ENCODE assay signal across 9 cellular contexts in genomic region chr7:50409856-50410468, GRCh38. TPM values are rescaled to one million over a fixed set of nuclear protein-coding genes. Genes with fewer than 3 reads are reported as not detected.
DNase-seq lines count a peak whose midpoint lies in the region; ATAC-seq, FAIRE-seq and TF ChIP-seq lines count a peak whose summit lies in the region.
"Had no signal": no experiment of that assay in that cellular context is flagged by ENCODE, and none has a peak within 500 bp of the region (broad histone marks: within the 10 kb centered on the region; RNA-seq: fewer than 3 reads in every experiment).

No MANE protein-coding gene starts in this region.

- H3F3A ChIP-seq in OCI-LY1 (ENCODE audit: insufficient read depth, low read length), result no peaks in the 10 kb centered on the region; the same call in 1 of the 2 replicates

- peak overlapping the region; percentile 34 for H3K4me2 ChIP-seq in OCI-LY1 (ENCODE audit: low read length)

- H3K27me3 Mint-ChIP-seq in activated naive CD4-positive, alpha-beta T cell treated with anti-CD3 and anti-CD28 coated beads for 36 hours (ENCODE audit: low read depth), result no peaks in the 10 kb centered on the region

- H3K9me3 ChIP-seq in OCI-LY1 (ENCODE audit: low read length) (no peaks in the 10 kb centered on the region), transverse colon (no peaks in the 10 kb centered on the region)

- H2AFZ ChIP-seq in OCI-LY1 (ENCODE audit: low read length), result no peak overlapping the region

- intact Hi-C loops in activated naive CD4-positive, alpha-beta T cell treated with anti-CD3 and anti-CD28 coated beads for 36 hours (cut with micrococcal nuclease), result no loop called here
- intact Hi-C loops in transverse colon (cut with DNase I; ENCODE audit: low total_unique reads), result loop anchor here (10.0 kb wide), 1 partner anchor 315 kb away; the partner anchor contains the start of gene ZPBP

- no peak for FAIRE-seq in D721Med (lab: Jason Lieb, UNC)

- no peak for TF ChIP-seq EP300 in transverse colon (IDR thresholded peaks at IDR 0.05; ENCODE audit: low read depth)

- TF ChIP-seq POLR2A in transverse colon (IDR thresholded peaks at IDR 0.05), result no peak

- H3K27me3 ChIP-seq in OCI-LY1 (ENCODE audit: insufficient read depth, low read length), result no peaks in the 10 kb centered on the region
- H3K27me3 ChIP-seq in transverse colon, result no peaks in the 10 kb centered on the region

- H3K36me3 ChIP-seq in OCI-LY1 (ENCODE audit: insufficient read depth, low read length) (peaks cover 2% of the 10 kb centered on the region; the same call in 1 of the 2 replicates), transverse colon (no peaks in the 10 kb centered on the region)

- no peak overlapping the region for H3K4me3 ChIP-seq in OCI-LY1 (ENCODE audit: low read depth, low read length, poor library complexity, severe bottlenecking)
- H3K4me3 ChIP-seq in transverse colon, result no peak overlapping the region

- H3K36me3 Mint-ChIP-seq in activated naive CD4-positive, alpha-beta T cell treated with anti-CD3 and anti-CD28 coated beads for 36 hours (ENCODE audit: low read depth), result peaks cover 3% of the 10 kb centered on the region

- peaks cover 51% of the 10 kb centered on the region for H3K4me1 ChIP-seq in OCI-LY1 (ENCODE audit: insufficient read depth, low read length, severe bottlenecking)
- no peaks in the 10 kb centered on the region for H3K4me1 ChIP-seq in transverse colon

- no peak overlapping the region for H3K4me3 Mint-ChIP-seq in activated naive CD4-positive, alpha-beta T cell treated with anti-CD3 and anti-CD28 coated beads for 36 hours

- peak; percentile 45 for ATAC-seq in HG02938 (IDR thresholded peaks at IDR 0.05; ENCODE audit: unreplicated experiment)

- no peaks in the 10 kb centered on the region for H3K79me2 ChIP-seq in OCI-LY1 (ENCODE audit: insufficient read depth, low read length)

- CTCF ChIA-PET in activated naive CD4-positive, alpha-beta T cell treated with anti-CD3 and anti-CD28 coated beads for 36 hours (lab: Charles Lee), result interaction anchor here (1.0 kb wide), 1 partner anchor 72 kb away, joined by 4 read pairs; no protein-coding TSS in a partner anchor

- H3K27ac ChIP-seq in OCI-LY1 (ENCODE audit: low read depth, low read length, poor library complexity, severe bottlenecking), result peak overlapping the region; percentile 73
- H3K27ac ChIP-seq in transverse colon, result peak overlapping the region in 3 of 4 donors; percentile 15 to 29 (median 21)

- 62 to 70% methylated on average over 2 to 14 of the region's 15 CpGs for WGBS in transverse colon (ENCODE audit: low coverage in 1 of 2), 2 donors

- H4K20me1 ChIP-seq in OCI-LY1 (ENCODE audit: insufficient read depth, low read length), result no peaks in the 10 kb centered on the region

- no peak for TF ChIP-seq CTCF in OCI-LY1 (IDR thresholded peaks at IDR 0.05; ENCODE audit: low read length)
- no peak for TF ChIP-seq CTCF in transverse colon (IDR thresholded peaks at IDR 0.05)
- no peak for TF ChIP-seq CTCF in D721Med (IDR thresholded peaks at IDR 0.05; ENCODE audit: insufficient read depth, missing control alignments)

- in situ Hi-C loops in transverse colon (cut with MboI; ENCODE audit: low pct_ligation_motif_present in 1 of 4, low pct_unique_long_range_greater_than_20kb in 1 of 4, low sequenced_read_pairs in 3 of 4), result loop anchor here in 3 of 4 donors (10.0 to 25.0 kb wide), 2 partner anchors 198 to 205 kb away; no protein-coding TSS in a partner anchor

- H3K27ac Mint-ChIP-seq in activated naive CD4-positive, alpha-beta T cell treated with anti-CD3 and anti-CD28 coated beads for 36 hours, result no peak overlapping the region

- peaks cover 46% of the 10 kb centered on the region for H3K4me1 Mint-ChIP-seq in activated naive CD4-positive, alpha-beta T cell treated with anti-CD3 and anti-CD28 coated beads for 36 hours (ENCODE audit: low read depth)

- no peaks in the 10 kb centered on the region for H3K9me2 ChIP-seq in OCI-LY1 (ENCODE audit: low read depth, low read length)

- no peaks in the 10 kb centered on the region for H3K9me3 Mint-ChIP-seq in activated naive CD4-positive, alpha-beta T cell treated with anti-CD3 and anti-CD28 coated beads for 36 hours

- peak overlapping the region; percentile 14; the same call in 1 of the 2 replicates for H3K9ac ChIP-seq in OCI-LY1 (ENCODE audit: low read length)

- peak; percentile 44 for DNase-seq in activated naive CD4-positive, alpha-beta T cell treated with anti-CD3 and anti-CD28 coated beads for 36 hours
- no peak for DNase-seq in activated naive CD4-positive, alpha-beta T cell treated with Interleukin-2 at 50 U/mL for 16 hours
- DNase-seq in transverse colon (peak; percentile 43), D721Med (ENCODE audit: insufficient read length, low spot score) (no peak), NCI-H524 treated with DMSO at 0.1 percent for 48 hours (lab: John Stamatoyannopoulos, UW) (no peak), HK-2 (ENCODE audit: unreplicated experiment) (no peak)
- DNase-seq: NCI-H2081 treated with DMSO at 0.1 percent for 48 hours had no signal

RNA-seq across cellular contexts. Expression of gene FIGNL1, which starts 40.2 kb away (rescaled TPM):
- total RNA-seq in activated naive CD4-positive, alpha-beta T cell treated with anti-CD3 and anti-CD28 coated beads for 36 hours, result 10 to 100 TPM; 43.7 to 44.4 TPM
- total RNA-seq in transverse colon, result 1 to 10 TPM in 3 of 4 donors, under 1 TPM in 1; 0.80 to 6.2 (median 3.6) TPM

Comparison
In these comparisons a context has a peak if more than half of its experiments do, and no peak if none do; other contexts are left out.
1. DNase-seq: peak in activated naive CD4-positive, alpha-beta T cell treated with anti-CD3 and anti-CD28 coated beads for 36 hours (single experiment) and transverse colon (single experiment); none in activated naive CD4-positive, alpha-beta T cell treated with Interleukin-2 at 50 U/mL for 16 hours (single experiment), D721Med (single experiment), NCI-H524 treated with DMSO at 0.1 percent for 48 hours (single experiment) and HK-2 (single experiment).
2. RNA of gene FIGNL1, which starts 40.2 kb away (total RNA-seq): 43.7 to 44.4 TPM in activated naive CD4-positive, alpha-beta T cell treated with anti-CD3 and anti-CD28 coated beads for 36 hours; 0.80 to 6.2 TPM in transverse colon; every median in the first group is over 4 times any median in the second.